In genomic region chr2:99261242-99261641, GRCh38 we compare ENCODE assay signal across 30 cellular contexts. TPM values are rescaled to one million over a fixed set of nuclear protein-coding genes. Genes with fewer than 3 reads are reported as not detected.
"Had no signal": no experiment of that assay in that cellular context is flagged by ENCODE, and none has a peak within 500 bp of the region (broad histone marks: within the 10 kb centered on the region; RNA-seq: fewer than 3 reads in every experiment).

No MANE protein-coding gene starts in this region.

- DNase-seq: activated CD4-positive, alpha-beta T cell treated with anti-CD3 and anti-CD28 coated beads for 4 hours; activated CD4-positive, alpha-beta T cell treated with anti-CD3 and anti-CD28 coated beads, Interleukin-2, amount 50 U/mL, for 4 hours; activated CD8-positive, alpha-beta memory T cell treated with anti-CD3 and anti-CD28 coated beads, Interleukin-2, amount 10 ng/mL, durations not matched to agents 7 days and 5 days; activated effector memory CD4-positive, alpha-beta T cell treated with Interleukin-2 at 50 U/mL for 16 hours; activated naive CD4-positive, alpha-beta T cell; activated T-cell treated with anti-CD3 and anti-CD28 coated beads, Interleukin-2, amount 50 U/mL, for 24 hours; aorta; central memory CD4-positive, alpha-beta T cell; MG63; MV-4-11; NCI-H1105; NCI-H1436; NCI-H1694 treated with DMSO at 0.1 percent for 48 hours; NCI-H2029 treated with DMSO at 0.1 percent for 48 hours; NCI-H226; NCI-H526 treated with DMSO at 0.1 percent for 48 hours; NCI-H82; NK-92 treated with Interleukin-12 subunit alpha and Interleukin-12 subunit beta, amount 100 ng/mL, for 24 hours; Peyer's patch; Right ventricle myocardium superior; SJCRH30; SK-N-SH had no signal

- ATAC-seq: activated CD4-positive, CD25-positive, alpha-beta regulatory T cell treated with anti-CD3 and anti-CD28 coated beads, Interleukin-2, amount 50 U/mL, for 24 hours; activated CD8-positive, alpha-beta memory T cell treated with anti-CD3 and anti-CD28 coated beads, Interleukin-2, amount 10 ng/mL, durations not matched to agents 7 days and 5 days had no signal

- H3K27me3 ChIP-seq: breast epithelium, MG63, Peyer's patch, SJCRH30 had no signal

- H3K27ac Mint-ChIP-seq: activated CD8-positive, alpha-beta memory T cell treated with anti-CD3 and anti-CD28 coated beads, Interleukin-2, amount 10 ng/mL, durations not matched to agents 7 days and 5 days; activated naive CD4-positive, alpha-beta T cell treated with anti-CD3 and anti-CD28 coated beads, Interleukin-2, amount 50 U/mL, for 24 hours; activated T-cell treated with anti-CD3 and anti-CD28 coated beads, Interleukin-2, amount 50 U/mL, for 24 hours; activated T-helper 1 cell treated with anti-CD3 and anti-CD28 coated beads, Interleukin-12 subunit alpha, Interleukin-12 subunit beta, Interleukin-2, Interleukin-4 antibody, amounts not matched to agents 30 ng/mL and 10 ng/mL and 1 ng/mL, durations not matched to agents 14 hours and 24 hours and 36 hours had no signal

- H3K4me2 ChIP-seq: KMS-11, SK-N-SH had no signal

- H3K9ac ChIP-seq: KMS-11, SK-N-SH had no signal

- H3K4me1 Mint-ChIP-seq: activated CD8-positive, alpha-beta memory T cell treated with anti-CD3 and anti-CD28 coated beads, Interleukin-2, amount 10 ng/mL, durations not matched to agents 7 days and 5 days; activated naive CD4-positive, alpha-beta T cell treated with anti-CD3 and anti-CD28 coated beads, Interleukin-2, amount 50 U/mL, for 24 hours had no signal

- H3K9me3 Mint-ChIP-seq: activated naive CD4-positive, alpha-beta T cell treated with anti-CD3 and anti-CD28 coated beads, Interleukin-2, amount 50 U/mL, for 24 hours; activated T-cell treated with anti-CD3 and anti-CD28 coated beads, Interleukin-2, amount 50 U/mL, for 24 hours; activated T-helper 1 cell treated with anti-CD3 and anti-CD28 coated beads, Interleukin-12 subunit alpha, Interleukin-12 subunit beta, Interleukin-2, Interleukin-4 antibody, amounts not matched to agents 30 ng/mL and 10 ng/mL and 1 ng/mL, durations not matched to agents 14 hours and 24 hours and 36 hours had no signal

- H3K4me3 ChIP-seq: breast epithelium, MG63, Peyer's patch, SJCRH30 had no signal

- H3K36me3 Mint-ChIP-seq: activated CD8-positive, alpha-beta memory T cell treated with anti-CD3 and anti-CD28 coated beads, Interleukin-2, amount 10 ng/mL, durations not matched to agents 7 days and 5 days had no signal

- H3K27me3 Mint-ChIP-seq: activated CD8-positive, alpha-beta memory T cell treated with anti-CD3 and anti-CD28 coated beads, Interleukin-2, amount 10 ng/mL, durations not matched to agents 7 days and 5 days; activated naive CD4-positive, alpha-beta T cell treated with anti-CD3 and anti-CD28 coated beads, Interleukin-2, amount 50 U/mL, for 24 hours; activated T-cell treated with anti-CD3 and anti-CD28 coated beads, Interleukin-2, amount 50 U/mL, for 24 hours had no signal

- H3K4me1 ChIP-seq: breast epithelium, Peyer's patch, SJCRH30 had no signal

- H3K9me3 ChIP-seq: breast epithelium, MG63, Peyer's patch, SJCRH30, SK-N-SH had no signal

- H3K36me3 ChIP-seq: breast epithelium, MG63, Peyer's patch, SJCRH30 had no signal

- H3K27ac ChIP-seq: breast epithelium, KMS-11, Peyer's patch, RWPE1, SJCRH30 had no signal

- H3K4me3 Mint-ChIP-seq: activated CD8-positive, alpha-beta memory T cell treated with anti-CD3 and anti-CD28 coated beads, Interleukin-2, amount 10 ng/mL, durations not matched to agents 7 days and 5 days; activated naive CD4-positive, alpha-beta T cell treated with anti-CD3 and anti-CD28 coated beads, Interleukin-2, amount 50 U/mL, for 24 hours; activated T-cell treated with anti-CD3 and anti-CD28 coated beads, Interleukin-2, amount 50 U/mL, for 24 hours; activated T-helper 1 cell treated with anti-CD3 and anti-CD28 coated beads, Interleukin-12 subunit alpha, Interleukin-12 subunit beta, Interleukin-2, Interleukin-4 antibody, amounts not matched to agents 30 ng/mL and 10 ng/mL and 1 ng/mL, durations not matched to agents 14 hours and 24 hours and 36 hours had no signal

RNA-seq across cellular contexts. Expression of gene LYG2, which starts 5.8 kb away (rescaled TPM):
- total RNA-seq: activated CD8-positive, alpha-beta memory T cell treated with anti-CD3 and anti-CD28 coated beads, Interleukin-2, amount 10 ng/mL, durations not matched to agents 7 days and 5 days; activated T-helper 1 cell treated with anti-CD3 and anti-CD28 coated beads, Interleukin-12 subunit alpha, Interleukin-12 subunit beta, Interleukin-2, Interleukin-4 antibody, amounts not matched to agents 30 ng/mL and 10 ng/mL and 1 ng/mL, durations not matched to agents 14 hours and 24 hours and 36 hours; aorta; breast epithelium; NCI-H460; Peyer's patch; Right ventricle myocardium superior; T-helper 1 cell treated with Interleukin-12 subunit alpha and Interleukin-12 subunit beta and Interleukin-4 antibody, amounts not matched to agents 30 ng/mL and 1 ng/mL, for 36 hours had no signal
- polyA plus RNA-seq: aorta, SK-N-SH had no signal

RNA-seq across cellular contexts. Expression of gene LYG1, which starts 39.8 kb away (rescaled TPM):
- total RNA-seq: Right ventricle myocardium superior had no signal
